Comparison of ENCODE assay signal across 9 cellular contexts in the genomic region with DNA sequence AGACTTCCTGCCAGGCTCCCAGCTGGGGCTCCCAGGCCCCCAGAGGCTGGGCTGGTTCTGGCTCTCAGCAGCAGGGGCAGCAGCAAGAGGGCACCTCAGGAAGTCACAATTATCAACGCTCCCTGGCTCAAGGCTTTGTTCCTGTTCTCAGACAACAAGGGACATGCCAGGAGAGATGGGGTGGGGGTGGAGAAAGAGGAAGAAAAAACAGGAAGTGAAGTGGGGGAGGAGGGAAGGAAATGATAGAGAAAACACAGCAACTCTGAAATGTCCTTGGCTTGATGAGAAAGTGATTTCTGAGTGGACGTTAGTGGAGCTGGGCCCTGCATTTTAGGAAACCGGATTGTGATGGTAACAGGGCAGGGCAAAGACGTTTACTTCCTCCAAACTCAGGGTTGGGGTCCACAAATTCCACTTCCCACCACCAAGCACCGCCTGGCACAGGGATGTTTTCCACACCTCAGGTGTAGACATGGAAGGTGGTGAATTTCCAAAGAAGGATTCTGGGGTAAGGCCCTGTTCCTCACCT. TPM values are rescaled to one million over a fixed set of nuclear protein-coding genes. Genes with fewer than 3 reads are reported as not detected.
A peak's percentile ranks its signal among the peaks of the same experiment; 100 is the strongest.
DNase-seq lines count a peak whose midpoint lies in the region; ATAC-seq, FAIRE-seq and TF ChIP-seq lines count a peak whose summit lies in the region.
"Had no signal": no experiment of that assay in that cellular context is flagged by ENCODE, and none has a peak within 500 bp of the region (broad histone marks: within the 10 kb centered on the region; RNA-seq: fewer than 3 reads in every experiment).

No MANE protein-coding gene starts in this region.

- H4K20me1 ChIP-seq in endothelial cell of umbilical vein (replicated peaks; ENCODE audit: control insufficient read depth, extremely low read depth, insufficient read depth, low read length) = no peaks in the 10 kb centered on the region

- H3K4me3 ChIP-seq in NB4 (ENCODE audit: low read depth, low read length) = peak overlapping the region; percentile 12
- no peak overlapping the region for H3K4me3 ChIP-seq in endothelial cell of umbilical vein (replicated peaks in 1 of 3; ENCODE audit: insufficient read depth in 1 of 3, low read depth in 1 of 3, low read length in 3 of 3)
- H3K4me3 ChIP-seq in pancreas = no peak overlapping the region

- ATAC-seq in GM18868 (IDR thresholded peaks at IDR 0.05; ENCODE audit: unreplicated experiment) (peak; percentile 11), pancreas (peak in 3 of 4 donors; percentile 59 to 69 (median 62))

- in situ Hi-C loops in G401 (cut with HindIII; ENCODE audit: low sequenced_read_pairs) = no loop called here

- TF ChIP-seq POLR2A in NB4 (IDR thresholded peaks at IDR 0.05; ENCODE audit: extremely low read depth, insufficient read length) = no peak
- TF ChIP-seq POLR2A in endothelial cell of umbilical vein (IDR thresholded peaks at IDR 0.05; ENCODE audit: low read depth, low read length) = peak; percentile 17

- peak overlapping the region; percentile 7 for H3K9ac ChIP-seq in endothelial cell of umbilical vein (replicated peaks; ENCODE audit: extremely low read depth, insufficient read depth, low read length)

- FAIRE-seq in endothelial cell of umbilical vein (lab: Jason Lieb, UNC) (peak; percentile 95), pancreas (lab: Jason Lieb, UNC) (no peak)

- TF ChIP-seq CTCF in NB4 (IDR thresholded peaks at IDR 0.05; ENCODE audit: low read depth, low read length) = no peak
- no peak for TF ChIP-seq CTCF in endothelial cell of umbilical vein (IDR thresholded peaks at IDR 0.05; ENCODE audit: extremely low read depth in 1 of 2, insufficient read depth in 1 of 2, low read depth in 1 of 2, low read length in 2 of 2)
- TF ChIP-seq CTCF in pancreas (IDR thresholded peaks at IDR 0.05) = no peak

- dilution Hi-C loops in endothelial cell of umbilical vein (cut with MboI; ENCODE audit: extremely low pct_ligation_motif_present, low sequenced_read_pairs) = no loop called here

- peaks cover 31% of the 10 kb centered on the region for H3K4me1 ChIP-seq in endothelial cell of umbilical vein (ENCODE audit: control insufficient read depth, extremely low read depth, insufficient read depth, low read length)
- H3K4me1 ChIP-seq in pancreas = peaks cover 0 to 7% (median 0%) of the 10 kb centered on the region in 3 donors

- H3K9me1 ChIP-seq in endothelial cell of umbilical vein (replicated peaks; ENCODE audit: control insufficient read depth, extremely low read depth, insufficient read depth, low read length) = no peaks in the 10 kb centered on the region

- POLR2A ChIA-PET in endothelial cell of umbilical vein (lab: Charles Lee) = no interaction called here

- intact Hi-C loops in endothelial cell of umbilical vein (cut with micrococcal nuclease) = loop anchor here (1.0 kb wide), 2 partner anchors 25 to 41 kb away; no protein-coding TSS in a partner anchor
- intact Hi-C loops in pancreas (cut with DNase I) = no loop called here

- H3K27ac ChIP-seq in endothelial cell of umbilical vein (ENCODE audit: insufficient read depth, low read depth, low read length) = peak overlapping the region; percentile 54
- peak overlapping the region in 2 of 4 donors; percentile 55 to 64 for H3K27ac ChIP-seq in pancreas

- no peaks in the 10 kb centered on the region for H3K27me3 ChIP-seq in endothelial cell of umbilical vein (ENCODE audit: control insufficient read depth in 2 of 2, insufficient read depth in 2 of 2, low read length in 2 of 2)
- no peaks in the 10 kb centered on the region for H3K27me3 ChIP-seq in pancreas

- H3K9me3 ChIP-seq in endothelial cell of umbilical vein (replicated peaks; ENCODE audit: control insufficient read depth, insufficient read depth, low read length) (no peaks in the 10 kb centered on the region), pancreas (no peaks in the 10 kb centered on the region)

- H3K36me3 ChIP-seq in endothelial cell of umbilical vein (ENCODE audit: control insufficient read depth in 2 of 2, extremely low read depth in 1 of 2, insufficient read depth in 2 of 2, low read length in 2 of 2) = peaks cover 0 to 10% of the 10 kb centered on the region in 2 experiments
- H3K36me3 ChIP-seq in pancreas = no peaks in the 10 kb centered on the region

- H3K4me2 ChIP-seq in endothelial cell of umbilical vein (ENCODE audit: insufficient read depth, low read length) = peak overlapping the region; percentile 59

- DNase-seq in NB4 (ENCODE audit: low read depth) (peak; percentile 97), endothelial cell of umbilical vein (ENCODE audit: low read depth, low spot score) (peak; percentile 67), pancreas (peak in 1 of 6 donors; percentile 38), G401 (ENCODE audit: low spot score) (no peak), inferior parietal cortex (ENCODE audit: extremely low spot score) (no peak), DMS79 (lab: John Stamatoyannopoulos, UW) (no peak)
- DNase-seq in stimulated activated naive CD4-positive, alpha-beta T cell (lab: John Stamatoyannopoulos, UW) = no peak
- DNase-seq: effector memory CD4-positive, alpha-beta T cell had no signal

- H3K79me2 ChIP-seq in endothelial cell of umbilical vein (ENCODE audit: control insufficient read depth, insufficient read depth, low read length) = peaks cover 1% of the 10 kb centered on the region

- CTCF ChIA-PET in endothelial cell of umbilical vein (lab: Charles Lee) = interaction anchor here (0.9 to 3.2 kb wide), 7 partner anchors 9 to 131 kb away, joined by 3 to 14 read pairs (median 4); no protein-coding TSS in a partner anchor

- H2AFZ ChIP-seq in endothelial cell of umbilical vein (ENCODE audit: low read depth, low read length) = peak overlapping the region; percentile 65

- 49% methylated on average over 5 of the region's 5 CpGs for WGBS in pancreas, 2 donors

- BruUV-seq in endothelial cell of umbilical vein (replicated peaks; lab: Mats Ljungman, UMichigan) = no TSS peak

TF ChIP-seq in endothelial cell of umbilical vein, 7 proteins besides CTCF, POLR2A, EP300 and RAD21:
- TF ChIP-seq POLR2AphosphoS5 (IDR thresholded peaks at IDR 0.05; ENCODE audit: insufficient read depth, low read depth, low read length) (peak; percentile 17), GATA2 (IDR thresholded peaks at IDR 0.05; ENCODE audit: insufficient read depth, insufficient read length, low read depth, low read length) (peak; percentile 21), FOS (IDR thresholded peaks at IDR 0.05; ENCODE audit: borderline replicate concordance, insufficient read depth, low read length) (no peak)
- TF ChIP-seq, protein P1, sequence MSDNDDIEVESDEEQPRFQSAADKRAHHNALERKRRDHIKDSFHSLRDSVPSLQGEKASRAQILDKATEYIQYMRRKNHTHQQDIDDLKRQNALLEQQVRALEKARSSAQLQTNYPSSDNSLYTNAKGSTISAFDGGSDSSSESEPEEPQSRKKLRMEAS (IDR thresholded peaks at IDR 0.05; ENCODE audit: insufficient read depth, insufficient read length) = no peak
TF ChIP-seq in endothelial cell of umbilical vein: peak in this region for 2.

RNA-seq across cellular contexts. Expression of gene CYRIA, which starts 40.4 kb away (rescaled TPM):
- total RNA-seq in endothelial cell of umbilical vein (38.4 and 40.3 TPM in 2 replicates), pancreas (1 to 10 TPM; 1.2 to 7.6 (median 2.2) TPM)
- polyA plus RNA-seq in endothelial cell of umbilical vein (7.4 and 9.3 TPM in 2 replicates), pancreas (1 to 10 TPM in 1 of 2 donors, under 1 TPM in 1; 0.65 to 1.3 TPM)
- 11.1 and 11.5 TPM in 2 replicates for polyA plus RNA-seq in endothelial cell of umbilical vein (2011; cell fraction: cytosol; rRNA removed)
- polyA plus RNA-seq in endothelial cell of umbilical vein (2011; cell fraction: nucleus; rRNA removed) = 36.8 and 46.0 TPM in 2 replicates
- polyA plus RNA-seq in endothelial cell of umbilical vein (2012) = 24.4 and 24.8 TPM in 2 replicates
- 13.8 and 15.4 TPM in 2 replicates for polyA minus RNA-seq in endothelial cell of umbilical vein
- not detected for polyA minus RNA-seq in endothelial cell of umbilical vein (2011; cell fraction: cytosol; rRNA and poly(A)+ RNA removed)
- polyA minus RNA-seq in endothelial cell of umbilical vein (2011; cell fraction: nucleus; rRNA and poly(A)+ RNA removed) = 29.1 and 45.9 TPM in 2 replicates
- total RNA-seq in G401 (2014; rRNA removed; shearing (Covaris generic)) = not detected in 2 replicates

Comparison
In these comparisons a context has a peak if more than half of its experiments do, and no peak if none do; other contexts are left out.
1. DNase-seq: peak in NB4 (single experiment) and endothelial cell of umbilical vein (single experiment); none in G401 (single experiment), stimulated activated naive CD4-positive, alpha-beta T cell (0 of 6), inferior parietal cortex (single experiment) and DMS79 (single experiment).